In genomic region chr4:42515156-42515884, GRCh38 we compare ENCODE assay signal across 20 cellular contexts.
A peak's percentile ranks its signal among the peaks of the same experiment; 100 is the strongest.
DNase-seq lines count a peak whose midpoint lies in the region; ATAC-seq, FAIRE-seq and TF ChIP-seq lines count a peak whose summit lies in the region.
"Had no signal": no experiment of that assay in that cellular context is flagged by ENCODE, and none has a peak within 500 bp of the region (broad histone marks: within the 10 kb centered on the region; RNA-seq: fewer than 3 reads in every experiment).

No MANE protein-coding gene starts in this region.

- H3K9me3 Mint-ChIP-seq in memory B cell: no peaks in the 10 kb centered on the region
- H3K9me3 Mint-ChIP-seq in endothelial cell (ENCODE audit: unreplicated experiment): no peaks in the 10 kb centered on the region
- no peaks in the 10 kb centered on the region for H3K9me3 Mint-ChIP-seq in CD8-positive, alpha-beta memory T cell
- H3K9me3 Mint-ChIP-seq: CD14-positive monocyte, neural crest cell had no signal

- H3K36me3 Mint-ChIP-seq in memory B cell (peaks cover 9% of the 10 kb centered on the region), endothelial cell (ENCODE audit: low read depth, unreplicated experiment) (peaks cover 2% of the 10 kb centered on the region)
- peaks cover 0 to 68% (median 10%) of the 10 kb centered on the region in 3 donors for H3K36me3 Mint-ChIP-seq in CD8-positive, alpha-beta memory T cell

- TF ChIP-seq CTCF in endothelial cell (IDR thresholded peaks at IDR 0.05; ENCODE audit: unreplicated experiment) (no peak), uterus (IDR thresholded peaks at IDR 0.05) (no peak)

- H3K9me3 ChIP-seq in uterus: no peaks in the 10 kb centered on the region
- H3K9me3 ChIP-seq in CD8-positive, alpha-beta memory T cell (ENCODE audit: low read length): no peaks in the 10 kb centered on the region
- H3K9me3 ChIP-seq: heart right ventricle, sigmoid colon had no signal

- H3K27me3 ChIP-seq in uterus: no peaks in the 10 kb centered on the region
- no peaks in the 10 kb centered on the region for H3K27me3 ChIP-seq in CD8-positive, alpha-beta memory T cell (ENCODE audit: insufficient read depth, low read length, poor library complexity, severe bottlenecking)
- H3K27me3 ChIP-seq: heart right ventricle, sigmoid colon had no signal

- POLR2A ChIA-PET in CD8-positive, alpha-beta memory T cell (lab: Charles Lee): no interaction called here

- H3K4me1 ChIP-seq in uterus: no peaks in the 10 kb centered on the region
- H3K4me1 ChIP-seq in CD8-positive, alpha-beta memory T cell (ENCODE audit: insufficient read depth, low read length): no peaks in the 10 kb centered on the region
- H3K4me1 ChIP-seq: sigmoid colon had no signal

- FAIRE-seq in GM12891 (lab: Jason Lieb, UNC): peak; percentile 69

- DNase-seq in GM12891 (ENCODE audit: insufficient read length, low spot score): no peak
- peak; percentile 13 for DNase-seq in amniotic epithelial cell (ENCODE audit: low read depth)
- no peak for DNase-seq in memory B cell (ENCODE audit: low spot score in 2 of 2)
- DNase-seq in head of caudate nucleus: no peak
- DNase-seq in endothelial cell (ENCODE audit: low spot score): no peak
- no peak for DNase-seq in uterus
- DNase-seq in CD8-positive, alpha-beta memory T cell: no peak
- DNase-seq: activated CD8-positive, alpha-beta T cell treated with anti-CD3 and anti-CD28 coated beads, Interleukin-2, amount 10 ng/mL, durations not matched to agents 7 days and 5 days; effector memory CD4-positive, alpha-beta T cell; GDM1; heart right ventricle; left ventricle myocardium superior; NCI-H2029; NK-92 treated with Interleukin-12 subunit alpha and Interleukin-12 subunit beta, amount 100 ng/mL, for 24 hours; sigmoid colon; substantia nigra had no signal

- TF ChIP-seq POLR2A in GM12891 (IDR thresholded peaks at IDR 0.05; ENCODE audit: low read depth, low read length) (no peak), uterus (IDR thresholded peaks at IDR 0.05) (no peak)

- intact Hi-C loops in head of caudate nucleus (cut with DNase I) (loop anchor here (5.0 kb wide), 2 partner anchors 143 to 238 kb away; no protein-coding TSS in a partner anchor), uterus (cut with DNase I; ENCODE audit: low total_unique reads) (loop anchor here (10.0 kb wide), 1 partner anchor 231 kb away; no protein-coding TSS in a partner anchor)

- H3K27me3 Mint-ChIP-seq in memory B cell: no peaks in the 10 kb centered on the region
- no peaks in the 10 kb centered on the region for H3K27me3 Mint-ChIP-seq in endothelial cell (ENCODE audit: unreplicated experiment)
- H3K27me3 Mint-ChIP-seq in CD8-positive, alpha-beta memory T cell: no peaks in the 10 kb centered on the region

- H3K4me1 Mint-ChIP-seq in memory B cell (peaks cover 3% of the 10 kb centered on the region), endothelial cell (ENCODE audit: unreplicated experiment) (peaks cover 9% of the 10 kb centered on the region)
- H3K4me1 Mint-ChIP-seq in CD8-positive, alpha-beta memory T cell: no peaks in the 10 kb centered on the region
- H3K4me1 Mint-ChIP-seq: CD14-positive monocyte had no signal

- ATAC-seq in HG02852 (IDR thresholded peaks at IDR 0.05; ENCODE audit: unreplicated experiment) (peak; percentile 68), memory B cell (ENCODE audit: low read depth) (no peak)
- ATAC-seq: activated CD8-positive, alpha-beta T cell treated with anti-CD3 and anti-CD28 coated beads, Interleukin-2, amount 10 ng/mL, durations not matched to agents 7 days and 5 days; left ventricle myocardium superior had no signal

- peak overlapping the region; percentile 45 for H3K27ac Mint-ChIP-seq in memory B cell
- no peak overlapping the region for H3K27ac Mint-ChIP-seq in endothelial cell (ENCODE audit: unreplicated experiment)
- H3K27ac Mint-ChIP-seq in CD8-positive, alpha-beta memory T cell: no peak overlapping the region
- H3K27ac Mint-ChIP-seq: activated CD8-positive, alpha-beta T cell treated with anti-CD3 and anti-CD28 coated beads, Interleukin-2, amount 10 ng/mL, durations not matched to agents 7 days and 5 days; CD14-positive monocyte had no signal

- no peaks in the 10 kb centered on the region for H3K36me3 ChIP-seq in uterus
- no peaks in the 10 kb centered on the region for H3K36me3 ChIP-seq in CD8-positive, alpha-beta memory T cell (ENCODE audit: insufficient read depth, low read length)
- H3K36me3 ChIP-seq: sigmoid colon had no signal

- CTCF ChIA-PET in CD8-positive, alpha-beta memory T cell (lab: Charles Lee): no interaction called here

- no peak overlapping the region for H3K4me3 Mint-ChIP-seq in memory B cell
- H3K4me3 Mint-ChIP-seq in endothelial cell (ENCODE audit: unreplicated experiment): no peak overlapping the region
- H3K4me3 Mint-ChIP-seq in CD8-positive, alpha-beta memory T cell: no peak overlapping the region
- H3K4me3 Mint-ChIP-seq: activated CD8-positive, alpha-beta T cell treated with anti-CD3 and anti-CD28 coated beads, Interleukin-2, amount 10 ng/mL, durations not matched to agents 7 days and 5 days; CD14-positive monocyte; neural crest cell had no signal

- H3K27ac ChIP-seq in uterus: no peak overlapping the region
- H3K27ac ChIP-seq in CD8-positive, alpha-beta memory T cell (ENCODE audit: low read depth, low read length): no peak overlapping the region
- H3K27ac ChIP-seq: heart right ventricle, HL-60, sigmoid colon had no signal

- no peak overlapping the region for H3K4me3 ChIP-seq in uterus
- no peak overlapping the region for H3K4me3 ChIP-seq in CD8-positive, alpha-beta memory T cell (ENCODE audit: low read length)
- H3K4me3 ChIP-seq: heart right ventricle, sigmoid colon had no signal

TF ChIP-seq in GM12891, 5 proteins besides CTCF, POLR2A, EP300 and RAD21:
- TF ChIP-seq PAX5 (IDR thresholded peaks at IDR 0.05; ENCODE audit: insufficient read depth, low read length, severe bottlenecking) (no peak), SPI1 (IDR thresholded peaks at IDR 0.05; ENCODE audit: low read depth, low read length) (no peak), POU2F2 (IDR thresholded peaks at IDR 0.05; ENCODE audit: low read depth, low read length) (no peak), POLR2AphosphoS5 (IDR thresholded peaks at IDR 0.05; ENCODE audit: low read depth, low read length) (no peak), TAF1 (IDR thresholded peaks at IDR 0.05; ENCODE audit: low read depth, low read length) (no peak)
